8 cellular contexts compared by ENCODE assay signal in the genomic region with DNA sequence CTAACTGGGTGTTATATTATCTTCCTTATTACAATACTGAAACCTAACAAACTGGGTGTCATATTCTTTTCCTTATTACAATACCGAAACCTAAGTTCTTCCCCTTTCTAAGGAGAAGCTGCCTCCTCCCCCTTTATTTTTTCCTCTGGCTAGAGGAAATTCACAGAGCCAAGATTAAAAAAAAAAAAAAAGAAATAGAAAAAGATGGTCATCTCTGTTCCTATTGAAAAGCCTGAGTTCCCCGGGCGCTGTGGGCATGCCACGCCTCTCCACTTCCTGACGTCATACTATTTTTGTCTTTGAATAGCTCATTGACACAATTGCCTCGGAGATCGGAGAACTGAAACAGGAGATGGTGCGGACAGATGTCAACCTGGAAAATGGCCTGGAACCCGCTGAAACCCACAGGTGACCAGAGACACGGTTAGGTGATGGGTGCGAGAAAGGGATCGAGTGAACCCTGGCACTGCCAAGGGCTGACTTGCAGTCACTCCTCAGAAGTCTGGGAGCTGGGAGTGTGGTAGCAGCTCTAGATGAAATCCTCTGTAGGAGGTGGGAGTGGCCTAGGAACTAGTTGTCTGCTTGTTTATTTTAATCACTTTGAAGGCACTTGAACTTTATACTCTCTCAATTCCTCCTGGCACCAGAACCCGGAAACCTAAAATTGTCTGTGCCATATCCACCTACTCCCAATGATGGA.
A peak's percentile ranks its signal among the peaks of the same experiment; 100 is the strongest.
DNase-seq lines count a peak whose midpoint lies in the region; ATAC-seq and TF ChIP-seq lines count a peak whose summit lies in the region.

No MANE protein-coding gene starts in this region.

- intact Hi-C loops in activated T-helper 1 cell treated with anti-CD3 and anti-CD28 coated beads, Interleukin-12 subunit alpha, Interleukin-12 subunit beta, Interleukin-2, Interleukin-4 antibody, amounts not matched to agents 30 ng/mL and 10 ng/mL and 1 ng/mL, durations not matched to agents 14 hours and 24 hours and 36 hours (cut with micrococcal nuclease), result no loop called here

- H3K4me1 Mint-ChIP-seq in activated T-helper 1 cell treated with anti-CD3 and anti-CD28 coated beads, Interleukin-12 subunit alpha, Interleukin-12 subunit beta, Interleukin-2, Interleukin-4 antibody, amounts not matched to agents 30 ng/mL and 10 ng/mL and 1 ng/mL, durations not matched to agents 14 hours and 24 hours and 36 hours (ENCODE audit: low read depth), result peaks cover 22% of the 10 kb centered on the region

- no peak overlapping the region for H3K4me3 Mint-ChIP-seq in activated T-helper 1 cell treated with anti-CD3 and anti-CD28 coated beads, Interleukin-12 subunit alpha, Interleukin-12 subunit beta, Interleukin-2, Interleukin-4 antibody, amounts not matched to agents 30 ng/mL and 10 ng/mL and 1 ng/mL, durations not matched to agents 14 hours and 24 hours and 36 hours

- peaks cover 38% of the 10 kb centered on the region for H3K27me3 Mint-ChIP-seq in activated T-helper 1 cell treated with anti-CD3 and anti-CD28 coated beads, Interleukin-12 subunit alpha, Interleukin-12 subunit beta, Interleukin-2, Interleukin-4 antibody, amounts not matched to agents 30 ng/mL and 10 ng/mL and 1 ng/mL, durations not matched to agents 14 hours and 24 hours and 36 hours (ENCODE audit: insufficient read depth)

- ATAC-seq in activated CD4-positive, CD25-positive, alpha-beta regulatory T cell treated with anti-CD3 and anti-CD28 coated beads, Interleukin-2, amount 50 U/mL, for 24 hours, result no peak
- ATAC-seq in GM18870 (IDR thresholded peaks at IDR 0.05; ENCODE audit: unreplicated experiment), result no peak

- DNase-seq in GM10266 (ENCODE audit: extremely low spot score), result peak; percentile 32
- DNase-seq in NCI-H69 (lab: John Stamatoyannopoulos, UW), result peak; percentile 76
- peak; percentile 83 for DNase-seq in epithelial cell of esophagus (ENCODE audit: low read depth)
- peak in 46 of 56 donors; percentile 15 to 73 (median 46) for DNase-seq in nucleus accumbens (lab: John Stamatoyannopoulos, UW)
- no peak for DNase-seq in glomerular visceral epithelial cell (ENCODE audit: extremely low spot score)
- DNase-seq in activated T-helper 1 cell treated with anti-CD3 and anti-CD28 coated beads, Interleukin-12 subunit alpha, Interleukin-12 subunit beta, Interleukin-2, Interleukin-4 antibody, amounts not matched to agents 30 ng/mL and 10 ng/mL and 1 ng/mL, durations not matched to agents 14 hours and 24 hours and 36 hours (ENCODE audit: low spot score), result no peak

- H3K27ac Mint-ChIP-seq in activated T-helper 1 cell treated with anti-CD3 and anti-CD28 coated beads, Interleukin-12 subunit alpha, Interleukin-12 subunit beta, Interleukin-2, Interleukin-4 antibody, amounts not matched to agents 30 ng/mL and 10 ng/mL and 1 ng/mL, durations not matched to agents 14 hours and 24 hours and 36 hours, result no peak overlapping the region

- H3K36me3 Mint-ChIP-seq in activated T-helper 1 cell treated with anti-CD3 and anti-CD28 coated beads, Interleukin-12 subunit alpha, Interleukin-12 subunit beta, Interleukin-2, Interleukin-4 antibody, amounts not matched to agents 30 ng/mL and 10 ng/mL and 1 ng/mL, durations not matched to agents 14 hours and 24 hours and 36 hours (ENCODE audit: low read depth), result peaks cover 2% of the 10 kb centered on the region

- no peaks in the 10 kb centered on the region for H3K9me3 Mint-ChIP-seq in activated T-helper 1 cell treated with anti-CD3 and anti-CD28 coated beads, Interleukin-12 subunit alpha, Interleukin-12 subunit beta, Interleukin-2, Interleukin-4 antibody, amounts not matched to agents 30 ng/mL and 10 ng/mL and 1 ng/mL, durations not matched to agents 14 hours and 24 hours and 36 hours

- H3K4me3 ChIP-seq in epithelial cell of esophagus (ENCODE audit: low read length), result peak overlapping the region; percentile 57

- no peak for TF ChIP-seq CTCF in GM10266 (IDR thresholded peaks at IDR 0.05; ENCODE audit: control insufficient read depth, insufficient read depth, low read depth, missing control alignments)
- TF ChIP-seq CTCF in epithelial cell of esophagus (IDR thresholded peaks at IDR 0.05; ENCODE audit: insufficient read depth, low read depth, low read length, missing control alignments), result no peak

Comparison
In these comparisons a context has a peak if more than half of its experiments do, and no peak if none do; other contexts are left out.
1. DNase-seq: peak in GM10266 (single experiment), NCI-H69 (single experiment), epithelial cell of esophagus (single experiment) and nucleus accumbens (46 of 56); none in glomerular visceral epithelial cell (single experiment) and activated T-helper 1 cell treated with anti-CD3 and anti-CD28 coated beads, Interleukin-12 subunit alpha, Interleukin-12 subunit beta, Interleukin-2, Interleukin-4 antibody, amounts not matched to agents 30 ng/mL and 10 ng/mL and 1 ng/mL, durations not matched to agents 14 hours and 24 hours and 36 hours (single experiment).